In genomic region chr3:46979958-46980497, GRCh38 we compare ENCODE assay signal across 8 cellular contexts. TPM values are rescaled to one million over a fixed set of nuclear protein-coding genes. Genes with fewer than 3 reads are reported as not detected.
DNase-seq lines count a peak whose midpoint lies in the region; ATAC-seq lines count a peak whose summit lies in the region.

No MANE protein-coding gene starts in this region.

- H3K36me3 Mint-ChIP-seq in T-helper 1 cell treated with Interleukin-12 subunit alpha and Interleukin-12 subunit beta and Interleukin-4 antibody, amounts not matched to agents 30 μg/mL and 1 μg/mL, for 36 hours (ENCODE audit: low read depth) = peaks cover 14% of the 10 kb centered on the region
- H3K36me3 Mint-ChIP-seq in activated naive CD4-positive, alpha-beta T cell treated with anti-CD3 and anti-CD28 coated beads, Interleukin-2, amount 50 U/mL, for 24 hours = peaks cover 3% of the 10 kb centered on the region
- H3K36me3 Mint-ChIP-seq in stimulated activated naive CD8-positive, alpha-beta T cell treated with anti-CD3 and anti-CD28 coated beads, Interleukin-15, Interleukin-2, amounts not matched to agents 100 ng/mL and 50 ng/mL, for 24 hours (ENCODE audit: low read depth) = peaks cover 14% of the 10 kb centered on the region

- no peak overlapping the region for H3K27ac ChIP-seq in iPS-18a (ENCODE audit: low read length)

- peaks cover 6% of the 10 kb centered on the region for H3K27me3 ChIP-seq in iPS-18a (ENCODE audit: control insufficient read depth, insufficient read depth, low read length)

- peak overlapping the region; percentile 79 for H3K27ac Mint-ChIP-seq in T-helper 1 cell treated with Interleukin-12 subunit alpha and Interleukin-12 subunit beta and Interleukin-4 antibody, amounts not matched to agents 30 μg/mL and 1 μg/mL, for 36 hours
- H3K27ac Mint-ChIP-seq in activated naive CD4-positive, alpha-beta T cell treated with anti-CD3 and anti-CD28 coated beads, Interleukin-2, amount 50 U/mL, for 24 hours = peak overlapping the region; percentile 51
- peak overlapping the region; percentile 76 for H3K27ac Mint-ChIP-seq in stimulated activated naive CD8-positive, alpha-beta T cell treated with anti-CD3 and anti-CD28 coated beads, Interleukin-15, Interleukin-2, amounts not matched to agents 100 ng/mL and 50 ng/mL, for 24 hours

- no peaks in the 10 kb centered on the region for H3K27me3 Mint-ChIP-seq in T-helper 1 cell treated with Interleukin-12 subunit alpha and Interleukin-12 subunit beta and Interleukin-4 antibody, amounts not matched to agents 30 μg/mL and 1 μg/mL, for 36 hours (ENCODE audit: low read depth)
- H3K27me3 Mint-ChIP-seq in activated naive CD4-positive, alpha-beta T cell treated with anti-CD3 and anti-CD28 coated beads, Interleukin-2, amount 50 U/mL, for 24 hours = no peaks in the 10 kb centered on the region
- peaks cover 3% of the 10 kb centered on the region for H3K27me3 Mint-ChIP-seq in stimulated activated naive CD8-positive, alpha-beta T cell treated with anti-CD3 and anti-CD28 coated beads, Interleukin-15, Interleukin-2, amounts not matched to agents 100 ng/mL and 50 ng/mL, for 24 hours

- peak overlapping the region; percentile 88 for H3K4me3 Mint-ChIP-seq in T-helper 1 cell treated with Interleukin-12 subunit alpha and Interleukin-12 subunit beta and Interleukin-4 antibody, amounts not matched to agents 30 μg/mL and 1 μg/mL, for 36 hours
- peak overlapping the region; percentile 86 for H3K4me3 Mint-ChIP-seq in activated naive CD4-positive, alpha-beta T cell treated with anti-CD3 and anti-CD28 coated beads, Interleukin-2, amount 50 U/mL, for 24 hours
- peak overlapping the region; percentile 86 for H3K4me3 Mint-ChIP-seq in stimulated activated naive CD8-positive, alpha-beta T cell treated with anti-CD3 and anti-CD28 coated beads, Interleukin-15, Interleukin-2, amounts not matched to agents 100 ng/mL and 50 ng/mL, for 24 hours

- peak overlapping the region; percentile 93 for H3K4me3 ChIP-seq in iPS-18a (ENCODE audit: low read length)

- H3K4me1 ChIP-seq in iPS-18a (ENCODE audit: control insufficient read depth, low read depth, low read length) = peaks cover 3% of the 10 kb centered on the region

- no peaks in the 10 kb centered on the region for H3K36me3 ChIP-seq in iPS-18a (ENCODE audit: control insufficient read depth, low read depth, low read length)

- DNase-seq in T-helper 1 cell (no peak), H4 (ENCODE audit: low spot score) (no peak), NCI-H1105 (lab: John Stamatoyannopoulos, UW) (no peak)

- ATAC-seq in HG03139 (IDR thresholded peaks at IDR 0.05; ENCODE audit: unreplicated experiment) = peak; percentile 3

- no peaks in the 10 kb centered on the region for H3K9me3 Mint-ChIP-seq in T-helper 1 cell treated with Interleukin-12 subunit alpha and Interleukin-12 subunit beta and Interleukin-4 antibody, amounts not matched to agents 30 μg/mL and 1 μg/mL, for 36 hours
- no peaks in the 10 kb centered on the region for H3K9me3 Mint-ChIP-seq in activated naive CD4-positive, alpha-beta T cell treated with anti-CD3 and anti-CD28 coated beads, Interleukin-2, amount 50 U/mL, for 24 hours
- H3K9me3 Mint-ChIP-seq in stimulated activated naive CD8-positive, alpha-beta T cell treated with anti-CD3 and anti-CD28 coated beads, Interleukin-15, Interleukin-2, amounts not matched to agents 100 ng/mL and 50 ng/mL, for 24 hours = no peaks in the 10 kb centered on the region

- H3K9me3 ChIP-seq in iPS-18a (ENCODE audit: control insufficient read depth, low read depth, low read length) = no peaks in the 10 kb centered on the region

- H3K4me1 Mint-ChIP-seq in T-helper 1 cell treated with Interleukin-12 subunit alpha and Interleukin-12 subunit beta and Interleukin-4 antibody, amounts not matched to agents 30 μg/mL and 1 μg/mL, for 36 hours (ENCODE audit: low read depth) = peaks cover 52% of the 10 kb centered on the region
- H3K4me1 Mint-ChIP-seq in activated naive CD4-positive, alpha-beta T cell treated with anti-CD3 and anti-CD28 coated beads, Interleukin-2, amount 50 U/mL, for 24 hours = peaks cover 64% of the 10 kb centered on the region
- H3K4me1 Mint-ChIP-seq in stimulated activated naive CD8-positive, alpha-beta T cell treated with anti-CD3 and anti-CD28 coated beads, Interleukin-15, Interleukin-2, amounts not matched to agents 100 ng/mL and 50 ng/mL, for 24 hours (ENCODE audit: low read depth) = peaks cover 63% of the 10 kb centered on the region

- H3K9ac ChIP-seq in iPS-18a (ENCODE audit: low read length) = peak overlapping the region; percentile 33

RNA-seq across cellular contexts. Expression of gene NBEAL2, which starts 0.6 kb away (rescaled TPM):
- 3.3 and 4.0 TPM in 2 replicates for total RNA-seq in H4 (2014; rRNA removed; shearing (Covaris generic))

RNA-seq across cellular contexts. Expression of gene CCDC12, which starts 3.5 kb away (rescaled TPM):
- total RNA-seq in H4 (2014; rRNA removed; shearing (Covaris generic)) = 15.1 and 16.0 TPM in 2 replicates
